ENCODE assay signal across 1 cellular context in the genomic region with DNA sequence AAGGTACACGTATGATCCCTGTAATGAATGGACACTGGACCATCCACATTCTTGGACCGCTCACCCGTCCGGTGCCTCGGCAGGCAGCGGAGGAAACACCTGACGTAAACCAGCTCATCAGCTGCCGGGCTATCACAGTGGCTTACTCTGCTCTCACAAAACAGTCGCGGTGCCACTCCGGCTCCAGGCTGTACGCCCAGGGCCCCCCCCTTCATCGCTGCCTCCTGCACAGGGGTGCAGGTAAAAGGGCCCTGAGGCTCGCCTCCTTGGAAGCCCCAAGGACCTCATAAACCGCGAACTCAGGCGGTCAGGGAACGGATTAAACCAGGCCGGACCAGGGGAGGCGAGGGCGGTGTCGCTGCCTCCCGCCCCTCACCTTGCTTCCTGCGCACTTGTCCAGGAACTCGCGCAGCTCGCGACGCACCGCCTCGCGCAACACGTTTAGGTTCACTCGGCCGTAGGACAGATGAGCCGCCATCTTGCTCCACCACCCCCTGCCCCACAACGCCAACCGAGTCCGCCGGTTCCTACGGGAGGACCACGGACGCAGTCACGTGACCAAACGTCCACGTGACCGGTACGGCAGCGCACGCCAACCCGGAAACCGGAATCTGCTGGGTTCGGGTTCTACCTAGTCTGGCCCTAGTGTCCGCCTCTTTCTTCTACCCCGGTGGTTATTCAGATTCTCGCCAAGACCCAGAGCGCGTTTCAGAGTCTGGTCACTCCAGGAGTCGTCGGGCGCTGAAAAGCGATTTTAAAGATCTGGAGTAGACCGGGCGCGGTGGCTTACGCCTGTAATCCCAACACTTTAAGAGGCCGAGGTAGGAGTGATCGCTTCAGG.
A peak's percentile ranks its signal among the peaks of the same experiment; 100 is the strongest.
TF ChIP-seq lines count a peak whose summit lies in the region.

A gene (minus strand): TSS at position 564 of the 841 bp plus-strand sequence. CDS start 86 bp downstream, at position 478.

TF ChIP-seq in HepG2, 621 proteins besides CTCF, POLR2A, EP300 and RAD21 (continued from another document and continues in another):
- TF ChIP-seq HMG20A (CRISPR knock-in tag; IDR thresholded peaks at IDR 0.05; ENCODE audit: borderline replicate concordance) (no peak; the same call in 1 of the 2 replicates), ZFP1 (CRISPR knock-in tag; IDR thresholded peaks at IDR 0.05) (0 out of 2 replicates have a peak, but pooled peaks have one; percentile 35), MTF1 (CRISPR knock-in tag; IDR thresholded peaks at IDR 0.05) (no peak), GATA4 (IDR thresholded peaks at IDR 0.05; ENCODE audit: borderline replicate concordance, low read depth) (peak; percentile 80; the same call in 1 of the 2 replicates), HIVEP1 (CRISPR knock-in tag; IDR thresholded peaks at IDR 0.05) (0 out of 2 replicates have a peak, but pooled peaks have one; percentile 65), NFIB (CRISPR knock-in tag; IDR thresholded peaks at IDR 0.05; ENCODE audit: borderline replicate concordance) (no peak), NR2F2 (IDR thresholded peaks at IDR 0.05; ENCODE audit: borderline replicate concordance, low read depth) (no peak; the same call in 1 of the 2 replicates), SRF (IDR thresholded peaks at IDR 0.05; ENCODE audit: low read depth, low read length) (no peak), CENPT (CRISPR knock-in tag; IDR thresholded peaks at IDR 0.05; ENCODE audit: low read depth) (no peak; the same call in 1 of the 2 replicates), AKAP8 (CRISPR knock-in tag; IDR thresholded peaks at IDR 0.05) (peak; percentile 63; the same call in 1 of the 2 replicates), MTA3 (CRISPR knock-in tag; IDR thresholded peaks at IDR 0.05) (no peak), ZNF652 (CRISPR knock-in tag; IDR thresholded peaks at IDR 0.05; ENCODE audit: borderline replicate concordance, low read depth) (no peak), ZNF510 (CRISPR knock-in tag; IDR thresholded peaks at IDR 0.05; ENCODE audit: low read depth) (peak; percentile 80; the same call in 1 of the 2 replicates), ZNF790 (CRISPR knock-in tag; IDR thresholded peaks at IDR 0.05; ENCODE audit: borderline replicate concordance) (peak; percentile 89), JARID2 (CRISPR knock-in tag; IDR thresholded peaks at IDR 0.05; ENCODE audit: insufficient replicate concordance) (no peak), MBNL3 (CRISPR knock-in tag; conservative IDR thresholded peaks at IDR 0.05) (0 out of 2 replicates have a peak, but pooled peaks have one; percentile 29), HHEX (CRISPR knock-in tag; IDR thresholded peaks at IDR 0.05) (0 out of 2 replicates have a peak, but pooled peaks have one; percentile 16), PCBP1 (IDR thresholded peaks at IDR 0.05; ENCODE audit: borderline replicate concordance, low read depth, low read length) (peak; percentile 97), HNRNPH1 (optimal IDR thresholded peaks at IDR 0.05; ENCODE audit: low read depth, low read length) (peak; percentile 97), NONO (IDR thresholded peaks at IDR 0.05) (no peak), NONO (CRISPR knock-in tag; conservative IDR thresholded peaks at IDR 0.05) (peak; percentile 98), TBX2 (CRISPR knock-in tag; IDR thresholded peaks at IDR 0.05; ENCODE audit: borderline replicate concordance) (peak; percentile 60; the same call in 1 of the 2 replicates), THYN1 (CRISPR knock-in tag; IDR thresholded peaks at IDR 0.05; ENCODE audit: borderline replicate concordance, low read depth) (no peak), SIX1 (CRISPR knock-in tag; IDR thresholded peaks at IDR 0.05; ENCODE audit: borderline replicate concordance) (no peak; the same call in 1 of the 2 replicates), NFATC3 (CRISPR knock-in tag; IDR thresholded peaks at IDR 0.05) (peak; percentile 45; the same call in 1 of the 2 replicates), ATAD3A (CRISPR knock-in tag; IDR thresholded peaks at IDR 0.05) (no peak), ZNF367 (CRISPR knock-in tag; IDR thresholded peaks at IDR 0.05; ENCODE audit: borderline replicate concordance) (no peak), ZNF839 (CRISPR knock-in tag; IDR thresholded peaks at IDR 0.05; ENCODE audit: borderline replicate concordance) (peak; percentile 92; the same call in 1 of the 2 replicates), AGO1 (IDR thresholded peaks at IDR 0.05; ENCODE audit: low read depth, low read length, poor library complexity, severe bottlenecking) (no peak), POGZ (CRISPR knock-in tag; IDR thresholded peaks at IDR 0.05) (peak; percentile 96), ZNF34 (CRISPR knock-in tag; IDR thresholded peaks at IDR 0.05; ENCODE audit: borderline replicate concordance) (peak; percentile 79; the same call in 1 of the 2 replicates), ZBTB7B (CRISPR knock-in tag; IDR thresholded peaks at IDR 0.05) (0 out of 2 replicates have a peak, but pooled peaks have one; percentile 38), PPARG (CRISPR knock-in tag; conservative IDR thresholded peaks at IDR 0.05) (peak; percentile 30; the same call in 1 of the 2 replicates)
- TF ChIP-seq, protein P1, sequence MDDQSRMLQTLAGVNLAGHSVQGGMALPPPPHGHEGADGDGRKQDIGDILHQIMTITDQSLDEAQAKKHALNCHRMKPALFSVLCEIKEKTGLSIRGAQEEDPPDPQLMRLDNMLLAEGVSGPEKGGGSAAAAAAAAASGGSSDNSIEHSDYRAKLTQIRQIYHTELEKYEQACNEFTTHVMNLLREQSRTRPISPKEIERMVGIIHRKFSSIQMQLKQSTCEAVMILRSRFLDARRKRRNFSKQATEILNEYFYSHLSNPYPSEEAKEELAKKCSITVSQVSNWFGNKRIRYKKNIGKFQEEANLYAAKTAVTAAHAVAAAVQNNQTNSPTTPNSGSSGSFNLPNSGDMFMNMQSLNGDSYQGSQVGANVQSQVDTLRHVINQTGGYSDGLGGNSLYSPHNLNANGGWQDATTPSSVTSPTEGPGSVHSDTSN (CRISPR knock-in tag; IDR thresholded peaks at IDR 0.05; ENCODE audit: borderline replicate concordance): no peak
- TF ChIP-seq, protein P2, sequence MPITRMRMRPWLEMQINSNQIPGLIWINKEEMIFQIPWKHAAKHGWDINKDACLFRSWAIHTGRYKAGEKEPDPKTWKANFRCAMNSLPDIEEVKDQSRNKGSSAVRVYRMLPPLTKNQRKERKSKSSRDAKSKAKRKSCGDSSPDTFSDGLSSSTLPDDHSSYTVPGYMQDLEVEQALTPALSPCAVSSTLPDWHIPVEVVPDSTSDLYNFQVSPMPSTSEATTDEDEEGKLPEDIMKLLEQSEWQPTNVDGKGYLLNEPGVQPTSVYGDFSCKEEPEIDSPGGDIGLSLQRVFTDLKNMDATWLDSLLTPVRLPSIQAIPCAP (CRISPR knock-in tag; IDR thresholded peaks at IDR 0.05; ENCODE audit: low read depth): no peak
- TF ChIP-seq, protein P3, sequence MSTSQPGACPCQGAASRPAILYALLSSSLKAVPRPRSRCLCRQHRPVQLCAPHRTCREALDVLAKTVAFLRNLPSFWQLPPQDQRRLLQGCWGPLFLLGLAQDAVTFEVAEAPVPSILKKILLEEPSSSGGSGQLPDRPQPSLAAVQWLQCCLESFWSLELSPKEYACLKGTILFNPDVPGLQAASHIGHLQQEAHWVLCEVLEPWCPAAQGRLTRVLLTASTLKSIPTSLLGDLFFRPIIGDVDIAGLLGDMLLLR (CRISPR knock-in tag; IDR thresholded peaks at IDR 0.05): peak; percentile 78; the same call in 1 of the 2 replicates
- TF ChIP-seq, protein P4, sequence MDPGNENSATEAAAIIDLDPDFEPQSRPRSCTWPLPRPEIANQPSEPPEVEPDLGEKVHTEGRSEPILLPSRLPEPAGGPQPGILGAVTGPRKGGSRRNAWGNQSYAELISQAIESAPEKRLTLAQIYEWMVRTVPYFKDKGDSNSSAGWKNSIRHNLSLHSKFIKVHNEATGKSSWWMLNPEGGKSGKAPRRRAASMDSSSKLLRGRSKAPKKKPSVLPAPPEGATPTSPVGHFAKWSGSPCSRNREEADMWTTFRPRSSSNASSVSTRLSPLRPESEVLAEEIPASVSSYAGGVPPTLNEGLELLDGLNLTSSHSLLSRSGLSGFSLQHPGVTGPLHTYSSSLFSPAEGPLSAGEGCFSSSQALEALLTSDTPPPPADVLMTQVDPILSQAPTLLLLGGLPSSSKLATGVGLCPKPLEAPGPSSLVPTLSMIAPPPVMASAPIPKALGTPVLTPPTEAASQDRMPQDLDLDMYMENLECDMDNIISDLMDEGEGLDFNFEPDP (CRISPR knock-in tag; conservative IDR thresholded peaks at IDR 0.05): no peak
- TF ChIP-seq, protein P5, sequence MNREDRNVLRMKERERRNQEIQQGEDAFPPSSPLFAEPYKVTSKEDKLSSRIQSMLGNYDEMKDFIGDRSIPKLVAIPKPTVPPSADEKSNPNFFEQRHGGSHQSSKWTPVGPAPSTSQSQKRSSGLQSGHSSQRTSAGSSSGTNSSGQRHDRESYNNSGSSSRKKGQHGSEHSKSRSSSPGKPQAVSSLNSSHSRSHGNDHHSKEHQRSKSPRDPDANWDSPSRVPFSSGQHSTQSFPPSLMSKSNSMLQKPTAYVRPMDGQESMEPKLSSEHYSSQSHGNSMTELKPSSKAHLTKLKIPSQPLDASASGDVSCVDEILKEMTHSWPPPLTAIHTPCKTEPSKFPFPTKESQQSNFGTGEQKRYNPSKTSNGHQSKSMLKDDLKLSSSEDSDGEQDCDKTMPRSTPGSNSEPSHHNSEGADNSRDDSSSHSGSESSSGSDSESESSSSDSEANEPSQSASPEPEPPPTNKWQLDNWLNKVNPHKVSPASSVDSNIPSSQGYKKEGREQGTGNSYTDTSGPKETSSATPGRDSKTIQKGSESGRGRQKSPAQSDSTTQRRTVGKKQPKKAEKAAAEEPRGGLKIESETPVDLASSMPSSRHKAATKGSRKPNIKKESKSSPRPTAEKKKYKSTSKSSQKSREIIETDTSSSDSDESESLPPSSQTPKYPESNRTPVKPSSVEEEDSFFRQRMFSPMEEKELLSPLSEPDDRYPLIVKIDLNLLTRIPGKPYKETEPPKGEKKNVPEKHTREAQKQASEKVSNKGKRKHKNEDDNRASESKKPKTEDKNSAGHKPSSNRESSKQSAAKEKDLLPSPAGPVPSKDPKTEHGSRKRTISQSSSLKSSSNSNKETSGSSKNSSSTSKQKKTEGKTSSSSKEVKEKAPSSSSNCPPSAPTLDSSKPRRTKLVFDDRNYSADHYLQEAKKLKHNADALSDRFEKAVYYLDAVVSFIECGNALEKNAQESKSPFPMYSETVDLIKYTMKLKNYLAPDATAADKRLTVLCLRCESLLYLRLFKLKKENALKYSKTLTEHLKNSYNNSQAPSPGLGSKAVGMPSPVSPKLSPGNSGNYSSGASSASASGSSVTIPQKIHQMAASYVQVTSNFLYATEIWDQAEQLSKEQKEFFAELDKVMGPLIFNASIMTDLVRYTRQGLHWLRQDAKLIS (CRISPR knock-in tag; IDR thresholded peaks at IDR 0.05): no peak
- TF ChIP-seq, protein P6, sequence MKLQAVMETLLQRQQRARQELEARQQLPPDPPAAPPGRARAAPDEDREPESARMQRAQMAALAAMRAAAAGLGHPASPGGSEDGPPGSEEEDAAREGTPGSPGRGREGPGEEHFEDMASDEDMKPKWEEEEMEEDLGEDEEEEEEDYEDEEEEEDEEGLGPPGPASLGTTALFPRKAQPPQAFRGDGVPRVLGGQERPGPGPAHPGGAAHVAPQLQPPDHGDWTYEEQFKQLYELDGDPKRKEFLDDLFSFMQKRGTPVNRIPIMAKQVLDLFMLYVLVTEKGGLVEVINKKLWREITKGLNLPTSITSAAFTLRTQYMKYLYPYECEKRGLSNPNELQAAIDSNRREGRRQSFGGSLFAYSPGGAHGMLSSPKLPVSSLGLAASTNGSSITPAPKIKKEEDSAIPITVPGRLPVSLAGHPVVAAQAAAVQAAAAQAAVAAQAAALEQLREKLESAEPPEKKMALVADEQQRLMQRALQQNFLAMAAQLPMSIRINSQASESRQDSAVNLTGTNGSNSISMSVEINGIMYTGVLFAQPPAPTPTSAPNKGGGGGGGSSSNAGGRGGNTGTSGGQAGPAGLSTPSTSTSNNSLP (IDR thresholded peaks at IDR 0.05; ENCODE audit: low read depth, low read length): peak; percentile 5; the same call in 1 of the 2 replicates
- TF ChIP-seq, protein P7, sequence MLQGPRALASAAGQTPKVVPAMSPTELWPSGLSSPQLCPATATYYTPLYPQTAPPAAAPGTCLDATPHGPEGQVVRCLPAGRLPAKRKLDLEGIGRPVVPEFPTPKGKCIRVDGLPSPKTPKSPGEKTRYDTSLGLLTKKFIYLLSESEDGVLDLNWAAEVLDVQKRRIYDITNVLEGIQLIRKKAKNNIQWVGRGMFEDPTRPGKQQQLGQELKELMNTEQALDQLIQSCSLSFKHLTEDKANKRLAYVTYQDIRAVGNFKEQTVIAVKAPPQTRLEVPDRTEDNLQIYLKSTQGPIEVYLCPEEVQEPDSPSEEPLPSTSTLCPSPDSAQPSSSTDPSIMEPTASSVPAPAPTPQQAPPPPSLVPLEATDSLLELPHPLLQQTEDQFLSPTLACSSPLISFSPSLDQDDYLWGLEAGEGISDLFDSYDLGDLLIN (CRISPR knock-in tag; IDR thresholded peaks at IDR 0.05; ENCODE audit: borderline replicate concordance): no peak
- TF ChIP-seq, protein P8, sequence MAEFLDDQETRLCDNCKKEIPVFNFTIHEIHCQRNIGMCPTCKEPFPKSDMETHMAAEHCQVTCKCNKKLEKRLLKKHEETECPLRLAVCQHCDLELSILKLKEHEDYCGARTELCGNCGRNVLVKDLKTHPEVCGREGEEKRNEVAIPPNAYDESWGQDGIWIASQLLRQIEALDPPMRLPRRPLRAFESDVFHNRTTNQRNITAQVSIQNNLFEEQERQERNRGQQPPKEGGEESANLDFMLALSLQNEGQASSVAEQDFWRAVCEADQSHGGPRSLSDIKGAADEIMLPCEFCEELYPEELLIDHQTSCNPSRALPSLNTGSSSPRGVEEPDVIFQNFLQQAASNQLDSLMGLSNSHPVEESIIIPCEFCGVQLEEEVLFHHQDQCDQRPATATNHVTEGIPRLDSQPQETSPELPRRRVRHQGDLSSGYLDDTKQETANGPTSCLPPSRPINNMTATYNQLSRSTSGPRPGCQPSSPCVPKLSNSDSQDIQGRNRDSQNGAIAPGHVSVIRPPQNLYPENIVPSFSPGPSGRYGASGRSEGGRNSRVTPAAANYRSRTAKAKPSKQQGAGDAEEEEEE (CRISPR knock-in tag; IDR thresholded peaks at IDR 0.05; ENCODE audit: borderline replicate concordance): no peak
- TF ChIP-seq, protein P9, sequence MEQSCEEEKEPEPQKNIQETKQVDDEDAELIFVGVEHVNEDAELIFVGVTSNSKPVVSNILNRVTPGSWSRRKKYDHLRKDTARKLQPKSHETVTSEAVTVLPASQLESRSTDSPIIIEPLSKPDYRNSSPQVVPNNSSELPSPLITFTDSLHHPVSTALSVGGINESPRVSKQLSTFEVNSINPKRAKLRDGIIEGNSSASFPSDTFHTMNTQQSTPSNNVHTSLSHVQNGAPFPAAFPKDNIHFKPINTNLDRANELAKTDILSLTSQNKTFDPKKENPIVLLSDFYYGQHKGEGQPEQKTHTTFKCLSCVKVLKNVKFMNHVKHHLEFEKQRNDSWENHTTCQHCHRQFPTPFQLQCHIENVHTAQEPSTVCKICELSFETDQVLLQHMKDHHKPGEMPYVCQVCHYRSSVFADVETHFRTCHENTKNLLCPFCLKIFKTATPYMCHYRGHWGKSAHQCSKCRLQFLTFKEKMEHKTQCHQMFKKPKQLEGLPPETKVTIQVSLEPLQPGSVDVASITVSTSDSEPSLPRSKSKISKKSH (CRISPR knock-in tag; IDR thresholded peaks at IDR 0.05; ENCODE audit: borderline replicate concordance): 0 out of 2 replicates have a peak, but pooled peaks have one; percentile 34
